ENCODE assay signal across 8 cellular contexts in genomic region chr7:153397459-153397858, GRCh38.
"Had no signal": no experiment of that assay in that cellular context is flagged by ENCODE, and none has a peak within 500 bp of the region (broad histone marks: within the 10 kb centered on the region; RNA-seq: fewer than 3 reads in every experiment).

No MANE protein-coding gene starts in this region.

- ATAC-seq: GM12878 had no signal

- DNase-seq: GDM1, GF-D8 had no signal

- H3K4me3 ChIP-seq: GM12878 had no signal

- FAIRE-seq: G401.6, GM12878, GM12891, GM12892, GM18507, GM19239 had no signal
